Comparison of ENCODE assay signal across 20 cellular contexts in the genomic region with DNA sequence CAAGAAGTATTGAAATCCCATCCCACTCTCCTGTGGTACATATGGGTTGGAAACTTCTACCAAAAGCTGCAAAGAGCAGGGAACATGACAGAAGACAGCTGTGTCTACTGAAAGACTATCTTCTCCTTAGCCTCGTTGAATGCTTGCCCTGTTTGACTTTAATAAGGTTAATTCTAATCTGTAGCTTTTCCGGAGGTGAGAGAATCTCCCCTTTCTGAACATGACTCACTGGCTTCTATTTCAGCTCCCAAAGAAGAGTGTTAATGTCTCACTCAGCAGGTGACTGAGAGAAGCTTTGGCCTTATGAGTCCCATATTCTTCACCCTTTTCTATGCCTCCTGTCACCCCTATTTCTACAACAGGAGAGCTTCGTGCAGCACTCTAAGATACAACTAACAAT.
"Had no signal": no experiment of that assay in that cellular context is flagged by ENCODE, and none has a peak within 500 bp of the region (broad histone marks: within the 10 kb centered on the region; RNA-seq: fewer than 3 reads in every experiment).

No MANE protein-coding gene starts in this region.

- H3K4me3 ChIP-seq: coronary artery, dorsolateral prefrontal cortex, esophagus muscularis mucosa, gastroesophageal sphincter, heart right ventricle, left lung, lung, mucosa of descending colon had no signal

- H3K27ac Mint-ChIP-seq: effector memory CD8-positive, alpha-beta T cell; endodermal cell; memory B cell; mesothelial cell of epicardium had no signal

- H3K36me3 ChIP-seq: esophagus muscularis mucosa, gastroesophageal sphincter, heart right ventricle, left lung had no signal

- DNase-seq: dermis blood vessel endothelial cell; dorsolateral prefrontal cortex; effector CD4-positive, alpha-beta T cell; effector memory CD8-positive, alpha-beta T cell; endodermal cell; foreskin keratinocyte; heart right ventricle; hippocampal formation; left cardiac atrium; left lung; left ventricle myocardium superior; mammary epithelial cell; mucosa of descending colon had no signal

- H3K27ac ChIP-seq: coronary artery, dorsolateral prefrontal cortex, epithelial cell of prostate, esophagus muscularis mucosa, foreskin keratinocyte, gastroesophageal sphincter, heart right ventricle, left lung had no signal

- H3K4me1 ChIP-seq: foreskin keratinocyte had no signal

- H3K4me3 Mint-ChIP-seq: effector memory CD8-positive, alpha-beta T cell; endodermal cell; memory B cell; mesothelial cell of epicardium had no signal

- ATAC-seq: effector memory CD8-positive, alpha-beta T cell; foreskin keratinocyte; gastroesophageal sphincter; left cardiac atrium; left lung; left ventricle myocardium superior; mucosa of descending colon had no signal

- H3K27me3 ChIP-seq: esophagus muscularis mucosa, foreskin keratinocyte, gastroesophageal sphincter, heart right ventricle, left lung had no signal
